8 cellular contexts compared by ENCODE assay signal in the genomic region with DNA sequence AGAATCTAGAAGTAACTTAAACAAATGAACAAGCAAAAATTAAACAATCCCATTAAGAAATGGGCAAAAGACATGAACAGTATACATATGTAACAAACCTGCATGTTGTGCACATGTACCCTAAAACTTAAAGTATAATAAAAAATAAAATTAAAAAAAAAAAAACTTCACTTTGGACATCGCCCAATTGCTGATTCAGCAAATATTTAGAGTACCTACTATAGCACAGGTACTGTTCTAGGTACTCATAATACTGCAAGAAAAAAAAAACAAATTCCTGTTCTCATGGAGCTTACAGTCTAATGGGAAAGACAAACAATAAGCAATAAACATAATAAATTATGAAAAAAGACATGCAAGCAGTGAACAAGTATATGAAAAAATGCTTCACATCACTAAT.
"Had no signal": no experiment of that assay in that cellular context is flagged by ENCODE, and none has a peak within 500 bp of the region (broad histone marks: within the 10 kb centered on the region; RNA-seq: fewer than 3 reads in every experiment).

No MANE protein-coding gene starts in this region.

- H3K4me1 ChIP-seq: HAP-1 had no signal

- ATAC-seq: GM23338, HCT116 had no signal

- H3K4me3 ChIP-seq: GM23338, HAP-1 had no signal

- H3K4me2 ChIP-seq: GM23338 had no signal

- H3K36me3 ChIP-seq: HAP-1 had no signal

- H3K9me3 ChIP-seq: HAP-1 had no signal

- H2AFZ ChIP-seq: GM23338 had no signal

- H3K27ac ChIP-seq: HL-60 had no signal

- DNase-seq: H7, HFFc6, Kasumi-1, KG1 had no signal
